ENCODE assay signal across 10 cellular contexts in the genomic region with DNA sequence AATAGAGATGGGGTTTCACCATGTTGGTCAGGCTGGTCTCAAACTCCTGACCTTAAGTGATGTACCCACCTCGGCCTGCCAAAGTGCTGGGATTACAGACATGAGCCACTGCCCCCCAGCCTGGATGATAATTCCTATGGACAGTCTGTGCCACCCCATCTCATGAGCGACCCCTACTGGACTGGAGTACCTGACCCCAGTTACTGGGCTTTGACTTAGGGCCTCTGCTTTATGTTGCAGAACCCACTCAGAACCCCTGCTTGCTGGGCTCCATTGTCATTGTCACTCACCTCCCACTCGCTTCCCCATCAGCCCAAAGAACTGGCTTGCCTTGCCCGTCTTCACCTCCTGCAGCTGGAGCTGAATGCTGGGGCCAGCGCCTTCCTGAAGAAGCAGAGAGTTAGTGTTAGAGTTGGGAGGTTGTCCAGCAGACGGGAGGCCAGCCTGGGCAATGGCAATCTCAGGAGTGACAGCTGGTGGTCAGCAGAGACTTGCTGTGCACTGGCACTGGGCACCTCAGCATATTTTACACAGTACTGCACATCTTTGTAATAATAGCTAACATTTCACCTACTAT. TPM values are rescaled to one million over a fixed set of nuclear protein-coding genes. Genes with fewer than 3 reads are reported as not detected.
DNase-seq lines count a peak whose midpoint lies in the region; ATAC-seq and TF ChIP-seq lines count a peak whose summit lies in the region.
"Had no signal": no experiment of that assay in that cellular context is flagged by ENCODE, and none has a peak within 500 bp of the region (broad histone marks: within the 10 kb centered on the region; RNA-seq: fewer than 3 reads in every experiment).

No MANE protein-coding gene starts in this region.

- no peak for ATAC-seq in GM19351 (IDR thresholded peaks at IDR 0.05; ENCODE audit: unreplicated experiment)

- peak; percentile 67 for TF ChIP-seq CTCF in cardiac fibroblast (IDR thresholded peaks at IDR 0.05; ENCODE audit: low read depth, low read length)
- peak; percentile 25 for TF ChIP-seq CTCF in progenitor cell of endocrine pancreas (IDR thresholded peaks at IDR 0.05; ENCODE audit: unreplicated experiment)

- no peaks in the 10 kb centered on the region for H3K27me3 Mint-ChIP-seq in activated T-cell treated with anti-CD3 and anti-CD28 coated beads, Interleukin-2, amount 50 U/mL, for 24 hours
- peaks cover 10% of the 10 kb centered on the region for H3K27me3 Mint-ChIP-seq in progenitor cell of endocrine pancreas

- peak overlapping the region; percentile 11 for H3K27ac Mint-ChIP-seq in activated T-cell treated with anti-CD3 and anti-CD28 coated beads, Interleukin-2, amount 50 U/mL, for 24 hours
- no peak overlapping the region for H3K27ac Mint-ChIP-seq in progenitor cell of endocrine pancreas

- no peaks in the 10 kb centered on the region for H3K9me3 Mint-ChIP-seq in activated T-cell treated with anti-CD3 and anti-CD28 coated beads, Interleukin-2, amount 50 U/mL, for 24 hours
- H3K9me3 Mint-ChIP-seq in progenitor cell of endocrine pancreas (ENCODE audit: low read depth) = no peaks in the 10 kb centered on the region

- DNase-seq in activated T-cell treated with anti-CD3 and anti-CD28 coated beads, Interleukin-2, amount 50 U/mL, for 24 hours = no peak
- DNase-seq in activated T-cell treated with anti-CD3 and anti-CD28 coated beads, Interleukin-2, amount 50 U/mL, for 1 hour = no peak
- peak; percentile 44 for DNase-seq in NAMALWA (ENCODE audit: low spot score)
- peak in 1 of 2 donors; percentile 33 for DNase-seq in cardiac fibroblast (ENCODE audit: low read depth in 2 of 2)
- no peak for DNase-seq in progenitor cell of endocrine pancreas (ENCODE audit: low spot score, unreplicated experiment)
- no peak for DNase-seq in islet precursor cell
- no peak for DNase-seq in G401 (ENCODE audit: low spot score)
- DNase-seq: HCEC 1CT had no signal

- peaks cover 13% of the 10 kb centered on the region for H3K4me1 Mint-ChIP-seq in activated T-cell treated with anti-CD3 and anti-CD28 coated beads, Interleukin-2, amount 50 U/mL, for 24 hours (ENCODE audit: low read depth)
- H3K4me1 Mint-ChIP-seq in progenitor cell of endocrine pancreas (ENCODE audit: low read depth) = peaks cover 9% of the 10 kb centered on the region

- H3K4me3 ChIP-seq in cardiac fibroblast (replicated peaks in 1 of 2; ENCODE audit: low read depth in 2 of 2, low read length in 2 of 2) = no peak overlapping the region

- in situ Hi-C loops in G401 (cut with HindIII; ENCODE audit: low sequenced_read_pairs) = no loop called here

- no peak overlapping the region for H3K4me3 Mint-ChIP-seq in activated T-cell treated with anti-CD3 and anti-CD28 coated beads, Interleukin-2, amount 50 U/mL, for 24 hours
- H3K4me3 Mint-ChIP-seq in progenitor cell of endocrine pancreas (ENCODE audit: low read depth) = no peak overlapping the region

- H3K36me3 Mint-ChIP-seq in activated T-cell treated with anti-CD3 and anti-CD28 coated beads, Interleukin-2, amount 50 U/mL, for 24 hours (ENCODE audit: low read depth) = peaks cover 17% of the 10 kb centered on the region
- peaks cover 4% of the 10 kb centered on the region for H3K36me3 Mint-ChIP-seq in progenitor cell of endocrine pancreas (ENCODE audit: insufficient read depth)

RNA-seq across cellular contexts. Expression of a gene that starts 4.0 kb away (rescaled TPM):
- total RNA-seq in progenitor cell of endocrine pancreas = not detected in 2 replicates
- 0.92 TPM in 1 of 2 replicates, not detected in the other for total RNA-seq in G401 (2014; rRNA removed; shearing (Covaris generic))
- total RNA-seq: glomerular endothelial cell had no signal

RNA-seq across cellular contexts. Expression of a gene that starts 55.4 kb away (rescaled TPM):
- 67.9 and 72.0 TPM in 2 replicates for total RNA-seq in progenitor cell of endocrine pancreas
- 28.2 and 35.8 TPM in 2 replicates for total RNA-seq in G401 (2014; rRNA removed; shearing (Covaris generic))
